ENCODE assay signal across 1 cellular context in the genomic region with DNA sequence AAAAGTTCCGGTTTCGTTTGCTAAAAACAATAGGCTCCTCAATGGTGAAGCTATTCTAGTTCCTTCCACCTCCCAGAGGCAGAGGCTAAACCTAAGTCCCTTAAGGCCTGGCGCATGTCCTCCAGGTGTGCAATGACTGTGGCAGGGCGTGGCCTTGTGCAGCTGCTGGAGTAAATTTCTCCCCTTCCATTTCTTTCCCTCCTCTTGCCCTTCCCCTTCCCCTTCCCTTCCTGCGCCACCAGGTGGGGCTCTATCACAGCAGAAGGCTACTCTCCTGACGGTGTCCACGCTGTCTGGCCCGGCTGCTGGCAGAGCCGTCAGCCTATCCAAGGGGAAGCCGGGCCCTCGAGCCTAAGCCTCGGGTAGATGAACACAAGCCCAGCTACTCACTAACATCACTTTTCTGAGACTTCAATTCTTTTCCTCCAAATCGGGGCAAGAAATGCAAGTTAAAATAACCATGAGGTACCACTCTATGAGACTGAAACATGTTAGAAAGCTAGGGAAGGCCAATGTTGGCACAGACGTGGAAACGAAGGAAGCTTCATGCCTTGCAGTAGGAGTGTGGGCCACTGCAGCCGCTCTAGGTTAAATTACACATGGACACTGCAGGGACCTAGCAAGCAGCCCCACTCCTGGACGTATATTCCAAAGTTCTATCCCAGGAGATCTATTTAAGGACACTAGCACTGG.
TF ChIP-seq lines count a peak whose summit lies in the region.

No MANE protein-coding gene starts in this region.

TF ChIP-seq in HepG2, 621 proteins besides CTCF, POLR2A, EP300 and RAD21 (continued from another document and continues in another):
- TF ChIP-seq TAF1 (CRISPR knock-in tag; IDR thresholded peaks at IDR 0.05) (no peak), JDP2 (CRISPR knock-in tag; IDR thresholded peaks at IDR 0.05; ENCODE audit: borderline replicate concordance) (no peak), LCORL (IDR thresholded peaks at IDR 0.05) (no peak), LCORL (CRISPR knock-in tag; IDR thresholded peaks at IDR 0.05) (peak; percentile 37; the same call in 1 of the 2 replicates), TARDBP (CRISPR knock-in tag; IDR thresholded peaks at IDR 0.05) (peak; percentile 57; the same call in 1 of the 2 replicates), CREB1 (IDR thresholded peaks at IDR 0.05) (no peak), CREB1 (CRISPR knock-in tag; IDR thresholded peaks at IDR 0.05) (no peak), SP4 (CRISPR knock-in tag; IDR thresholded peaks at IDR 0.05) (no peak), ZNF230 (CRISPR knock-in tag; IDR thresholded peaks at IDR 0.05) (0 out of 2 replicates have a peak, but pooled peaks have one; percentile 28), ZFX (CRISPR knock-in tag; IDR thresholded peaks at IDR 0.05; ENCODE audit: low read depth) (0 out of 2 replicates have a peak, but pooled peaks have one; percentile 36), ZNF747 (CRISPR knock-in tag; IDR thresholded peaks at IDR 0.05; ENCODE audit: borderline replicate concordance) (0 out of 2 replicates have a peak, but pooled peaks have one; percentile 22), ZMYM4 (CRISPR knock-in tag; IDR thresholded peaks at IDR 0.05) (peak; percentile 32; the same call in 1 of the 2 replicates), IRF2 (CRISPR knock-in tag; IDR thresholded peaks at IDR 0.05) (peak; percentile 46; the same call in 1 of the 2 replicates), HDAC1 (CRISPR knock-in tag; IDR thresholded peaks at IDR 0.05) (0 out of 2 replicates have a peak, but pooled peaks have one; percentile 17), DNMT3B (CRISPR knock-in tag; conservative IDR thresholded peaks at IDR 0.05) (no peak), BHLHE40 (IDR thresholded peaks at IDR 0.05; ENCODE audit: low read length) (0 out of 2 replicates have a peak, but pooled peaks have one; percentile 19), ZNF75D (CRISPR knock-in tag; IDR thresholded peaks at IDR 0.05; ENCODE audit: borderline replicate concordance) (no peak), ETV5 (CRISPR knock-in tag; IDR thresholded peaks at IDR 0.05; ENCODE audit: borderline replicate concordance) (0 out of 2 replicates have a peak, but pooled peaks have one; percentile 22), ZNF331 (CRISPR knock-in tag; IDR thresholded peaks at IDR 0.05) (peak; percentile 36; the same call in 1 of the 2 replicates), ZNF160 (CRISPR knock-in tag; IDR thresholded peaks at IDR 0.05) (no peak), ZNF816 (CRISPR knock-in tag; IDR thresholded peaks at IDR 0.05; ENCODE audit: borderline replicate concordance) (no peak)
- TF ChIP-seq, protein P1, sequence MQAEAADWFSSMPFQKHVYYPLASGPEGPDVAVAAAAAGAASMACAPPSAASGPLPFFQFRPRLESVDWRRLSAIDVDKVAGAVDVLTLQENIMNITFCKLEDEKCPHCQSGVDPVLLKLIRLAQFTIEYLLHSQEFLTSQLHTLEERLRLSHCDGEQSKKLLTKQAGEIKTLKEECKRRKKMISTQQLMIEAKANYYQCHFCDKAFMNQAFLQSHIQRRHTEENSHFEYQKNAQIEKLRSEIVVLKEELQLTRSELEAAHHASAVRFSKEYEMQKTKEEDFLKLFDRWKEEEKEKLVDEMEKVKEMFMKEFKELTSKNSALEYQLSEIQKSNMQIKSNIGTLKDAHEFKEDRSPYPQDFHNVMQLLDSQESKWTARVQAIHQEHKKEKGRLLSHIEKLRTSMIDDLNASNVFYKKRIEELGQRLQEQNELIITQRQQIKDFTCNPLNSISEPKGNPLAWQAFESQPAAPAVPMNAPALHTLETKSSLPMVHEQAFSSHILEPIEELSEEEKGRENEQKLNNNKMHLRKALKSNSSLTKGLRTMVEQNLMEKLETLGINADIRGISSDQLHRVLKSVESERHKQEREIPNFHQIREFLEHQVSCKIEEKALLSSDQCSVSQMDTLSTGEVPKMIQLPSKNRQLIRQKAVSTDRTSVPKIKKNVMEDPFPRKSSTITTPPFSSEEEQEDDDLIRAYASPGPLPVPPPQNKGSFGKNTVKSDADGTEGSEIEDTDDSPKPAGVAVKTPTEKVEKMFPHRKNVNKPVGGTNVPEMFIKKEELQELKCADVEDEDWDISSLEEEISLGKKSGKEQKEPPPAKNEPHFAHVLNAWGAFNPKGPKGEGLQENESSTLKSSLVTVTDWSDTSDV (CRISPR knock-in tag; IDR thresholded peaks at IDR 0.05) = 0 out of 2 replicates have a peak, but pooled peaks have one; percentile 53
- TF ChIP-seq, protein P2, sequence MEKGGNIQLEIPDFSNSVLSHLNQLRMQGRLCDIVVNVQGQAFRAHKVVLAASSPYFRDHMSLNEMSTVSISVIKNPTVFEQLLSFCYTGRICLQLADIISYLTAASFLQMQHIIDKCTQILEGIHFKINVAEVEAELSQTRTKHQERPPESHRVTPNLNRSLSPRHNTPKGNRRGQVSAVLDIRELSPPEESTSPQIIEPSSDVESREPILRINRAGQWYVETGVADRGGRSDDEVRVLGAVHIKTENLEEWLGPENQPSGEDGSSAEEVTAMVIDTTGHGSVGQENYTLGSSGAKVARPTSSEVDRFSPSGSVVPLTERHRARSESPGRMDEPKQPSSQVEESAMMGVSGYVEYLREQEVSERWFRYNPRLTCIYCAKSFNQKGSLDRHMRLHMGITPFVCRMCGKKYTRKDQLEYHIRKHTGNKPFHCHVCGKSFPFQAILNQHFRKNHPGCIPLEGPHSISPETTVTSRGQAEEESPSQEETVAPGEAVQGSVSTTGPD (CRISPR knock-in tag; IDR thresholded peaks at IDR 0.05) = no peak
- TF ChIP-seq, protein P3, sequence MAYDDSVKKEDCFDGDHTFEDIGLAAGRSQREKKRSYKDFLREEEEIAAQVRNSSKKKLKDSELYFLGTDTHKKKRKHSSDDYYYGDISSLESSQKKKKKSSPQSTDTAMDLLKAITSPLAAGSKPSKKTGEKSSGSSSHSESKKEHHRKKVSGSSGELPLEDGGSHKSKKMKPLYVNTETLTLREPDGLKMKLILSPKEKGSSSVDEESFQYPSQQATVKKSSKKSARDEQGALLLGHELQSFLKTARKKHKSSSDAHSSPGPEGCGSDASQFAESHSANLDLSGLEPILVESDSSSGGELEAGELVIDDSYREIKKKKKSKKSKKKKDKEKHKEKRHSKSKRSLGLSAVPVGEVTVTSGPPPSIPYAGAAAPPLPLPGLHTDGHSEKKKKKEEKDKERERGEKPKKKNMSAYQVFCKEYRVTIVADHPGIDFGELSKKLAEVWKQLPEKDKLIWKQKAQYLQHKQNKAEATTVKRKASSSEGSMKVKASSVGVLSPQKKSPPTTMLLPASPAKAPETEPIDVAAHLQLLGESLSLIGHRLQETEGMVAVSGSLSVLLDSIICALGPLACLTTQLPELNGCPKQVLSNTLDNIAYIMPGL (CRISPR knock-in tag; IDR thresholded peaks at IDR 0.05; ENCODE audit: borderline replicate concordance in 1 of 2, low read depth in 1 of 2) = peak; percentile 42 to 51; a peak in 1 of 4 replicates
- TF ChIP-seq, protein P4, sequence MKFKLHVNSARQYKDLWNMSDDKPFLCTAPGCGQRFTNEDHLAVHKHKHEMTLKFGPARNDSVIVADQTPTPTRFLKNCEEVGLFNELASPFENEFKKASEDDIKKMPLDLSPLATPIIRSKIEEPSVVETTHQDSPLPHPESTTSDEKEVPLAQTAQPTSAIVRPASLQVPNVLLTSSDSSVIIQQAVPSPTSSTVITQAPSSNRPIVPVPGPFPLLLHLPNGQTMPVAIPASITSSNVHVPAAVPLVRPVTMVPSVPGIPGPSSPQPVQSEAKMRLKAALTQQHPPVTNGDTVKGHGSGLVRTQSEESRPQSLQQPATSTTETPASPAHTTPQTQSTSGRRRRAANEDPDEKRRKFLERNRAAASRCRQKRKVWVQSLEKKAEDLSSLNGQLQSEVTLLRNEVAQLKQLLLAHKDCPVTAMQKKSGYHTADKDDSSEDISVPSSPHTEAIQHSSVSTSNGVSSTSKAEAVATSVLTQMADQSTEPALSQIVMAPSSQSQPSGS (CRISPR knock-in tag; IDR thresholded peaks at IDR 0.05) = peak; percentile 42; the same call in 1 of the 2 replicates
- TF ChIP-seq, protein P5, sequence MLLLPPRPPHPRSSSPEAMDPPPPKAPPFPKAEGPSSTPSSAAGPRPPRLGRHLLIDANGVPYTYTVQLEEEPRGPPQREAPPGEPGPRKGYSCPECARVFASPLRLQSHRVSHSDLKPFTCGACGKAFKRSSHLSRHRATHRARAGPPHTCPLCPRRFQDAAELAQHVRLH (CRISPR knock-in tag; IDR thresholded peaks at IDR 0.05; ENCODE audit: borderline replicate concordance, low read depth) = peak; percentile 45; the same call in 1 of the 2 replicates
- TF ChIP-seq, protein P6, sequence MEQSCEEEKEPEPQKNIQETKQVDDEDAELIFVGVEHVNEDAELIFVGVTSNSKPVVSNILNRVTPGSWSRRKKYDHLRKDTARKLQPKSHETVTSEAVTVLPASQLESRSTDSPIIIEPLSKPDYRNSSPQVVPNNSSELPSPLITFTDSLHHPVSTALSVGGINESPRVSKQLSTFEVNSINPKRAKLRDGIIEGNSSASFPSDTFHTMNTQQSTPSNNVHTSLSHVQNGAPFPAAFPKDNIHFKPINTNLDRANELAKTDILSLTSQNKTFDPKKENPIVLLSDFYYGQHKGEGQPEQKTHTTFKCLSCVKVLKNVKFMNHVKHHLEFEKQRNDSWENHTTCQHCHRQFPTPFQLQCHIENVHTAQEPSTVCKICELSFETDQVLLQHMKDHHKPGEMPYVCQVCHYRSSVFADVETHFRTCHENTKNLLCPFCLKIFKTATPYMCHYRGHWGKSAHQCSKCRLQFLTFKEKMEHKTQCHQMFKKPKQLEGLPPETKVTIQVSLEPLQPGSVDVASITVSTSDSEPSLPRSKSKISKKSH (CRISPR knock-in tag; IDR thresholded peaks at IDR 0.05; ENCODE audit: borderline replicate concordance) = 0 out of 2 replicates have a peak, but pooled peaks have one; percentile 51
- TF ChIP-seq, protein P7, sequence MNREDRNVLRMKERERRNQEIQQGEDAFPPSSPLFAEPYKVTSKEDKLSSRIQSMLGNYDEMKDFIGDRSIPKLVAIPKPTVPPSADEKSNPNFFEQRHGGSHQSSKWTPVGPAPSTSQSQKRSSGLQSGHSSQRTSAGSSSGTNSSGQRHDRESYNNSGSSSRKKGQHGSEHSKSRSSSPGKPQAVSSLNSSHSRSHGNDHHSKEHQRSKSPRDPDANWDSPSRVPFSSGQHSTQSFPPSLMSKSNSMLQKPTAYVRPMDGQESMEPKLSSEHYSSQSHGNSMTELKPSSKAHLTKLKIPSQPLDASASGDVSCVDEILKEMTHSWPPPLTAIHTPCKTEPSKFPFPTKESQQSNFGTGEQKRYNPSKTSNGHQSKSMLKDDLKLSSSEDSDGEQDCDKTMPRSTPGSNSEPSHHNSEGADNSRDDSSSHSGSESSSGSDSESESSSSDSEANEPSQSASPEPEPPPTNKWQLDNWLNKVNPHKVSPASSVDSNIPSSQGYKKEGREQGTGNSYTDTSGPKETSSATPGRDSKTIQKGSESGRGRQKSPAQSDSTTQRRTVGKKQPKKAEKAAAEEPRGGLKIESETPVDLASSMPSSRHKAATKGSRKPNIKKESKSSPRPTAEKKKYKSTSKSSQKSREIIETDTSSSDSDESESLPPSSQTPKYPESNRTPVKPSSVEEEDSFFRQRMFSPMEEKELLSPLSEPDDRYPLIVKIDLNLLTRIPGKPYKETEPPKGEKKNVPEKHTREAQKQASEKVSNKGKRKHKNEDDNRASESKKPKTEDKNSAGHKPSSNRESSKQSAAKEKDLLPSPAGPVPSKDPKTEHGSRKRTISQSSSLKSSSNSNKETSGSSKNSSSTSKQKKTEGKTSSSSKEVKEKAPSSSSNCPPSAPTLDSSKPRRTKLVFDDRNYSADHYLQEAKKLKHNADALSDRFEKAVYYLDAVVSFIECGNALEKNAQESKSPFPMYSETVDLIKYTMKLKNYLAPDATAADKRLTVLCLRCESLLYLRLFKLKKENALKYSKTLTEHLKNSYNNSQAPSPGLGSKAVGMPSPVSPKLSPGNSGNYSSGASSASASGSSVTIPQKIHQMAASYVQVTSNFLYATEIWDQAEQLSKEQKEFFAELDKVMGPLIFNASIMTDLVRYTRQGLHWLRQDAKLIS (CRISPR knock-in tag; IDR thresholded peaks at IDR 0.05) = no peak
- TF ChIP-seq, protein P8, sequence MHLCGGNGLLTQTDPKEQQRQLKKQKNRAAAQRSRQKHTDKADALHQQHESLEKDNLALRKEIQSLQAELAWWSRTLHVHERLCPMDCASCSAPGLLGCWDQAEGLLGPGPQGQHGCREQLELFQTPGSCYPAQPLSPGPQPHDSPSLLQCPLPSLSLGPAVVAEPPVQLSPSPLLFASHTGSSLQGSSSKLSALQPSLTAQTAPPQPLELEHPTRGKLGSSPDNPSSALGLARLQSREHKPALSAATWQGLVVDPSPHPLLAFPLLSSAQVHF (CRISPR knock-in tag; IDR thresholded peaks at IDR 0.05) = no peak
- TF ChIP-seq, protein P9, sequence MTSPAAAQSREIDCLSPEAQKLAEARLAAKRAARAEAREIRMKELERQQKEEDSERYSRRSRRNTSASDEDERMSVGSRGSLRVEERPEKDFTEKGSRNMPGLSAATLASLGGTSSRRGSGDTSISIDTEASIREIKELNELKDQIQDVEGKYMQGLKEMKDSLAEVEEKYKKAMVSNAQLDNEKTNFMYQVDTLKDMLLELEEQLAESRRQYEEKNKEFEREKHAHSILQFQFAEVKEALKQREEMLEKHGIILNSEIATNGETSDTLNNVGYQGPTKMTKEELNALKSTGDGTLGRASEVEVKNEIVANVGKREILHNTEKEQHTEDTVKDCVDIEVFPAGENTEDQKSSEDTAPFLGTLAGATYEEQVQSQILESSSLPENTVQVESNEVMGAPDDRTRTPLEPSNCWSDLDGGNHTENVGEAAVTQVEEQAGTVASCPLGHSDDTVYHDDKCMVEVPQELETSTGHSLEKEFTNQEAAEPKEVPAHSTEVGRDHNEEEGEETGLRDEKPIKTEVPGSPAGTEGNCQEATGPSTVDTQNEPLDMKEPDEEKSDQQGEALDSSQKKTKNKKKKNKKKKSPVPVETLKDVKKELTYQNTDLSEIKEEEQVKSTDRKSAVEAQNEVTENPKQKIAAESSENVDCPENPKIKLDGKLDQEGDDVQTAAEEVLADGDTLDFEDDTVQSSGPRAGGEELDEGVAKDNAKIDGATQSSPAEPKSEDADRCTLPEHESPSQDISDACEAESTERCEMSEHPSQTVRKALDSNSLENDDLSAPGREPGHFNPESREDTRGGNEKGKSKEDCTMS (CRISPR knock-in tag; conservative IDR thresholded peaks at IDR 0.05) = 0 out of 2 replicates have a peak, but pooled peaks have one; percentile 44
- TF ChIP-seq, protein P10, sequence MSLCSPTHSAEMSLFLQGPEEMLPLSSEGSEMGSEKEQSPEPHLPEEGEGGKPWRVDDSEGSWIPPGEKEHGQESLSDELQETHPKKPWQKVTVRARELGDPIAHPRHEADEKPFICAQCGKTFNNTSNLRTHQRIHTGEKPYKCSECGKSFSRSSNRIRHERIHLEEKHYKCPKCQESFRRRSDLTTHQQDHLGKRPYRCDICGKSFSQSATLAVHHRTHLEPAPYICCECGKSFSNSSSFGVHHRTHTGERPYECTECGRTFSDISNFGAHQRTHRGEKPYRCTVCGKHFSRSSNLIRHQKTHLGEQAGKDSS (CRISPR knock-in tag; IDR thresholded peaks at IDR 0.05; ENCODE audit: borderline replicate concordance, low read depth) = peak; percentile 57; the same call in 1 of the 2 replicates
